ENCODE assay signal across 32 cellular contexts in genomic region chr3:117666827-117667226, GRCh38.
"Had no signal": no experiment of that assay in that cellular context is flagged by ENCODE, and none has a peak within 500 bp of the region (broad histone marks: within the 10 kb centered on the region; RNA-seq: fewer than 3 reads in every experiment).

No MANE protein-coding gene starts in this region.

- H3K9me3 Mint-ChIP-seq: activated B cell treated with CpG ODN at 0.5 μM for 24 hours, nephron had no signal

- FAIRE-seq: colon, keratinocyte, pancreas, small intestine had no signal

- H3K9me3 ChIP-seq: body of pancreas, esophagus muscularis mucosa, gastrocnemius medialis, pancreas, psoas muscle, sigmoid colon, suprapubic skin, tibial artery, upper lobe of right lung had no signal

- H3K27me3 Mint-ChIP-seq: activated B cell treated with CpG ODN at 0.5 μM for 24 hours; activated CD8-positive, alpha-beta T cell treated with anti-CD3 and anti-CD28 coated beads for 36 hours; activated naive CD8-positive, alpha-beta T cell; activated T-helper 17 cell treated with anti-CD3 and anti-CD28 coated beads, Interleukin-2, amount 50 U/mL, for 72 hours had no signal

- H3K27ac Mint-ChIP-seq: activated B cell treated with CpG ODN at 0.5 μM for 24 hours; activated CD8-positive, alpha-beta T cell treated with anti-CD3 and anti-CD28 coated beads for 36 hours; activated naive CD8-positive, alpha-beta T cell; activated T-helper 17 cell treated with anti-CD3 and anti-CD28 coated beads, Interleukin-2, amount 50 U/mL, for 72 hours; nephron; stimulated activated naive B cell treated with anti-CD40 and anti-IgM and Interleukin-4, amounts not matched to agents 10 μg/mL and 1 μg/mL and 100 μg/mL, for 72 hours; T-helper 2 cell treated with Interferon-gamma antibody and Interleukin-4, amounts not matched to agents 5 μg/mL and 100 μg/mL, for 36 hours had no signal

- ATAC-seq: activated CD8-positive, alpha-beta T cell treated with anti-CD3 and anti-CD28 coated beads for 36 hours; activated T-cell treated with anti-CD3 and anti-CD28 coated beads, Interleukin-2, amount 50 U/mL, for 4 hours; activated T-helper 17 cell treated with anti-CD3 and anti-CD28 coated beads, Interleukin-2, amount 50 U/mL, for 72 hours; body of pancreas; gastrocnemius medialis; left cardiac atrium; pancreas; psoas muscle; stimulated activated naive B cell treated with anti-CD40 and anti-IgM and Interleukin-4, amounts not matched to agents 10 μg/mL and 1 μg/mL and 100 μg/mL, for 72 hours; upper lobe of right lung had no signal

- H3K4me1 ChIP-seq: body of pancreas, gastrocnemius medialis, pancreas, psoas muscle, suprapubic skin, tibial artery, upper lobe of right lung had no signal

- H3K27ac ChIP-seq: body of pancreas, esophagus muscularis mucosa, gastrocnemius medialis, pancreas, psoas muscle, sigmoid colon, suprapubic skin, tibial artery, upper lobe of right lung had no signal

- H3K27me3 ChIP-seq: body of pancreas, esophagus muscularis mucosa, gastrocnemius medialis, pancreas, sigmoid colon, suprapubic skin, tibial artery, upper lobe of right lung had no signal

- H3K4me3 Mint-ChIP-seq: activated B cell treated with CpG ODN at 0.5 μM for 24 hours; activated CD8-positive, alpha-beta T cell treated with anti-CD3 and anti-CD28 coated beads for 36 hours; activated naive CD8-positive, alpha-beta T cell; activated T-cell treated with anti-CD3 and anti-CD28 coated beads, Interleukin-2, amount 50 U/mL, for 4 hours; activated T-helper 17 cell treated with anti-CD3 and anti-CD28 coated beads, Interleukin-2, amount 50 U/mL, for 72 hours; nephron; stimulated activated naive B cell treated with anti-CD40 and anti-IgM and Interleukin-4, amounts not matched to agents 10 μg/mL and 1 μg/mL and 100 μg/mL, for 72 hours; T-helper 2 cell treated with Interferon-gamma antibody and Interleukin-4, amounts not matched to agents 5 μg/mL and 100 μg/mL, for 36 hours had no signal

- H3K36me3 ChIP-seq: esophagus muscularis mucosa, gastrocnemius medialis, pancreas, sigmoid colon, suprapubic skin, tibial artery, upper lobe of right lung had no signal

- H3K36me3 Mint-ChIP-seq: activated naive CD8-positive, alpha-beta T cell; stimulated activated naive B cell treated with anti-CD40 and anti-IgM and Interleukin-4, amounts not matched to agents 10 μg/mL and 1 μg/mL and 100 μg/mL, for 72 hours had no signal

- H3K4me3 ChIP-seq: body of pancreas, esophagus muscularis mucosa, gastrocnemius medialis, pancreas, psoas muscle, sigmoid colon, suprapubic skin, tibial artery, upper lobe of right lung had no signal

- H3K4me1 Mint-ChIP-seq: activated B cell treated with CpG ODN at 0.5 μM for 24 hours; activated T-helper 17 cell treated with anti-CD3 and anti-CD28 coated beads, Interleukin-2, amount 50 U/mL, for 72 hours; stimulated activated naive B cell treated with anti-CD40 and anti-IgM and Interleukin-4, amounts not matched to agents 10 μg/mL and 1 μg/mL and 100 μg/mL, for 72 hours had no signal

- DNase-seq: activated B cell treated with CpG ODN at 0.5 μM for 24 hours; activated CD4-positive, alpha-beta T cell treated with anti-CD3 and anti-CD28 coated beads, Interleukin-2, amount 50 U/mL, for 1 hour; activated CD8-positive, alpha-beta T cell treated with anti-CD3 and anti-CD28 coated beads for 36 hours; activated gamma-delta T cell treated with Interleukin-2 at 50 U/mL for 16 hours; activated T-cell treated with anti-CD3 and anti-CD28 coated beads, Interleukin-2, amount 50 U/mL, for 4 hours; aorta; body of pancreas; dermis blood vessel endothelial cell; effector CD4-positive, alpha-beta T cell; gastrocnemius medialis; glutamatergic neuron; left cardiac atrium; mammary epithelial cell; pancreas; psoas muscle; sigmoid colon; small intestine; stimulated activated CD4-positive, alpha-beta T cell treated with anti-CD3 and anti-CD28 coated beads, Interleukin-1b, Interleukin-23, amount 100 ng/mL, for 48 hours; stimulated activated CD4-positive, alpha-beta T cell treated with anti-CD3 and anti-CD28 coated beads, Interleukin-4, amount 100 ng/mL, for 4 hours; stimulated activated CD8-positive, alpha-beta memory T cell treated with anti-CD3 and anti-CD28 coated beads, Interleukin-4, amount 100 ng/mL, for 48 hours; stimulated activated naive B cell treated with anti-CD40 and anti-IgM and Interleukin-4, amounts not matched to agents 10 μg/mL and 1 μg/mL and 100 μg/mL, for 72 hours; T-helper 1 cell; tibial artery; upper lobe of right lung had no signal
